ENCODE assay signal across 28 cellular contexts in genomic region chr16:75459691-75460090, GRCh38. TPM values are rescaled to one million over a fixed set of nuclear protein-coding genes. Genes with fewer than 3 reads are reported as not detected.
DNase-seq lines count a peak whose midpoint lies in the region; ATAC-seq and TF ChIP-seq lines count a peak whose summit lies in the region.
"Had no signal": no experiment of that assay in that cellular context is flagged by ENCODE, and none has a peak within 500 bp of the region (broad histone marks: within the 10 kb centered on the region; RNA-seq: fewer than 3 reads in every experiment).

No MANE protein-coding gene starts in this region.

- 100% methylated on average over 3 of the region's 4 CpGs for WGBS in esophagus muscularis mucosa

- H3K4me1 ChIP-seq in esophagus muscularis mucosa = peaks cover 16 to 47% (median 36%) of the 10 kb centered on the region in 4 donors

- no peak overlapping the region for H3K4me3 Mint-ChIP-seq in activated T-cell treated with anti-CD3 and anti-CD28 coated beads, Interleukin-2, amount 50 U/mL, for 72 hours
- peak overlapping the region; percentile 67 for H3K4me3 Mint-ChIP-seq in glutamatergic neuron (ENCODE audit: unreplicated experiment)
- H3K4me3 Mint-ChIP-seq: dendritic cell treated with granulocyte-macrophage colony-stimulating factor and Interleukin-4, amounts not matched to agents 40 ng/mL and 50 ng/mL, for 4 days; T-helper 2 cell treated with Interferon-gamma antibody and Interleukin-4, amounts not matched to agents 5 μg/mL and 100 μg/mL, for 36 hours had no signal

- no peak for TF ChIP-seq POLR2A in esophagus muscularis mucosa (IDR thresholded peaks at IDR 0.05; ENCODE audit: low read depth)

- no peaks in the 10 kb centered on the region for H3K27me3 Mint-ChIP-seq in activated T-cell treated with anti-CD3 and anti-CD28 coated beads, Interleukin-2, amount 50 U/mL, for 72 hours (ENCODE audit: low read depth)
- H3K27me3 Mint-ChIP-seq in glutamatergic neuron (ENCODE audit: unreplicated experiment) = peaks cover 3% of the 10 kb centered on the region
- H3K27me3 Mint-ChIP-seq: dendritic cell treated with granulocyte-macrophage colony-stimulating factor and Interleukin-4, amounts not matched to agents 40 ng/mL and 50 ng/mL, for 4 days had no signal

- CTCF ChIA-PET in RWPE1 (lab: Yijun Ruan, JAX) = no interaction called here

- TF ChIP-seq CTCF in RWPE1 (conservative IDR thresholded peaks at IDR 0.05; ENCODE audit: low read depth) (no peak), glutamatergic neuron (IDR thresholded peaks at IDR 0.05; ENCODE audit: partially characterized antibody, unreplicated experiment) (no peak), esophagus muscularis mucosa (IDR thresholded peaks at IDR 0.05) (no peak)

- H3K27ac ChIP-seq in RWPE1 (0 out of 2 replicates have a peak overlapping the region, but pooled peaks have one; percentile 4), esophagus muscularis mucosa (replicated peaks in 1 of 4) (no peak overlapping the region)
- H3K27ac ChIP-seq: cardiac muscle cell, HL-60, neutrophil, psoas muscle, WERI-Rb-1 had no signal

- H3K4me1 Mint-ChIP-seq in activated T-cell treated with anti-CD3 and anti-CD28 coated beads, Interleukin-2, amount 50 U/mL, for 72 hours (ENCODE audit: low read depth) = peaks cover 53% of the 10 kb centered on the region
- peaks cover 19% of the 10 kb centered on the region for H3K4me1 Mint-ChIP-seq in glutamatergic neuron (ENCODE audit: low read depth, unreplicated experiment)

- no peak for ATAC-seq in activated T-cell treated with anti-CD3 and anti-CD28 coated beads, Interleukin-2, amount 50 U/mL, for 72 hours (replicated peaks in 1 of 2)
- ATAC-seq in HG03135 (IDR thresholded peaks at IDR 0.05; ENCODE audit: unreplicated experiment) = no peak
- ATAC-seq: left ventricle myocardium superior, psoas muscle had no signal

- no peaks in the 10 kb centered on the region for H3K36me3 ChIP-seq in esophagus muscularis mucosa
- H3K36me3 ChIP-seq: cardiac muscle cell, neutrophil, WERI-Rb-1 had no signal

- POLR2A ChIA-PET in RWPE1 (lab: Yijun Ruan, JAX; ENCODE audit: low non-redundant PET) = no interaction called here

- peaks cover 0 to 2% of the 10 kb centered on the region in 2 donors for H3K9me3 Mint-ChIP-seq in activated T-cell treated with anti-CD3 and anti-CD28 coated beads, Interleukin-2, amount 50 U/mL, for 72 hours
- H3K9me3 Mint-ChIP-seq in glutamatergic neuron (ENCODE audit: unreplicated experiment) = peaks cover 4% of the 10 kb centered on the region
- H3K9me3 Mint-ChIP-seq: dendritic cell treated with granulocyte-macrophage colony-stimulating factor and Interleukin-4, amounts not matched to agents 40 ng/mL and 50 ng/mL, for 4 days; T-helper 2 cell treated with Interferon-gamma antibody and Interleukin-4, amounts not matched to agents 5 μg/mL and 100 μg/mL, for 36 hours had no signal

- H3K36me3 Mint-ChIP-seq in activated T-cell treated with anti-CD3 and anti-CD28 coated beads, Interleukin-2, amount 50 U/mL, for 72 hours (ENCODE audit: insufficient read depth in 2 of 2) = peaks cover 6 to 12% of the 10 kb centered on the region in 2 donors
- H3K36me3 Mint-ChIP-seq in glutamatergic neuron (ENCODE audit: unreplicated experiment) = no peaks in the 10 kb centered on the region

- no peak for TF ChIP-seq EP300 in esophagus muscularis mucosa (IDR thresholded peaks at IDR 0.05)

- peaks cover 0 to 3% (median 0%) of the 10 kb centered on the region in 4 donors for H3K27me3 ChIP-seq in esophagus muscularis mucosa
- H3K27me3 ChIP-seq: cardiac muscle cell, neutrophil had no signal

- no peaks in the 10 kb centered on the region for H3K9me3 ChIP-seq in esophagus muscularis mucosa
- H3K9me3 ChIP-seq: neutrophil, psoas muscle, SK-N-SH had no signal

- no peak for DNase-seq in activated T-cell treated with anti-CD3 and anti-CD28 coated beads, Interleukin-2, amount 50 U/mL, for 72 hours
- no peak for DNase-seq in activated T-cell treated with anti-CD3 and anti-CD28 coated beads, Interleukin-2, amount 50 U/mL, for 1 hour
- no peak for DNase-seq in RWPE1 (ENCODE audit: low spot score)
- no peak for DNase-seq in glutamatergic neuron
- peak; percentile 34 for DNase-seq in posterior vena cava (ENCODE audit: low spot score)
- DNase-seq in esophagus muscularis mucosa (ENCODE audit: extremely low spot score) = no peak
- no peak for DNase-seq in amniotic stem cell (lab: John Stamatoyannopoulos, UW)
- DNase-seq: activated CD4-positive, alpha-beta T cell treated with anti-CD3 and anti-CD28 coated beads, Interleukin-2, amount 50 U/mL, for 1 hour; activated CD8-positive, alpha-beta memory T cell treated with anti-CD3 and anti-CD28 coated beads, Interleukin-2, amount 50 U/mL, for 48 hours; activated gamma-delta T cell; AML-193; DND-41; left ventricle myocardium superior; NCI-H1048; NCI-H1930; NCI-H226; NCI-H748 treated with DMSO at 0.1 percent for 48 hours; psoas muscle; SK-N-SH; stimulated activated CD8-positive, alpha-beta memory T cell treated with anti-CD3 and anti-CD28 coated beads, Interleukin-4, amount 100 ng/mL, for 48 hours; WERI-Rb-1 had no signal

- peak overlapping the region; percentile 12 for H3K27ac Mint-ChIP-seq in activated T-cell treated with anti-CD3 and anti-CD28 coated beads, Interleukin-2, amount 50 U/mL, for 72 hours
- peak overlapping the region; percentile 88 for H3K27ac Mint-ChIP-seq in glutamatergic neuron (ENCODE audit: unreplicated experiment)
- H3K27ac Mint-ChIP-seq: dendritic cell treated with granulocyte-macrophage colony-stimulating factor and Interleukin-4, amounts not matched to agents 40 ng/mL and 50 ng/mL, for 4 days; T-helper 2 cell treated with Interferon-gamma antibody and Interleukin-4, amounts not matched to agents 5 μg/mL and 100 μg/mL, for 36 hours had no signal

- intact Hi-C loops in posterior vena cava (cut with DNase I) (no loop called here), esophagus muscularis mucosa (cut with DNase I) (no loop called here)

- no peak overlapping the region for H3K4me3 ChIP-seq in esophagus muscularis mucosa
- H3K4me3 ChIP-seq: cardiac muscle cell, psoas muscle had no signal

RNA-seq across cellular contexts. Expression of gene TMEM170A, which starts 4.8 kb away (rescaled TPM):
- 10 to 100 TPM; 34.8 to 34.9 TPM for total RNA-seq in activated T-cell treated with anti-CD3 and anti-CD28 coated beads, Interleukin-2, amount 50 U/mL, for 72 hours
- total RNA-seq in glutamatergic neuron (ENCODE audit: unreplicated experiment) (30.6 TPM), posterior vena cava (10 to 100 TPM; 14.3 to 16.9 TPM), esophagus muscularis mucosa (10 to 100 TPM; 11.2 to 18.3 (median 14.9) TPM)

RNA-seq across cellular contexts. Expression of gene CFDP1, which starts 26.4 kb away (rescaled TPM):
- total RNA-seq in activated T-cell treated with anti-CD3 and anti-CD28 coated beads, Interleukin-2, amount 50 U/mL, for 72 hours = 10 to 100 TPM; 25.7 to 32.1 TPM
- total RNA-seq in glutamatergic neuron (ENCODE audit: unreplicated experiment) (60.1 TPM), posterior vena cava (10 to 100 TPM; 45.3 to 54.4 TPM), esophagus muscularis mucosa (10 to 100 TPM; 42.4 to 49.5 (median 44.0) TPM)

RNA-seq across cellular contexts. Expression of gene CHST6, which starts 35.5 kb away (rescaled TPM):
- under 1 TPM; 0.07 TPM for total RNA-seq in activated T-cell treated with anti-CD3 and anti-CD28 coated beads, Interleukin-2, amount 50 U/mL, for 72 hours
- total RNA-seq in glutamatergic neuron (ENCODE audit: unreplicated experiment) (4.0 TPM), posterior vena cava (1 to 10 TPM in 1 of 2 donors, under 1 TPM in 1; 0.86 to 1.6 TPM), esophagus muscularis mucosa (1 to 10 TPM in 1 of 4 donors, under 1 TPM in 3; 0.33 to 2.4 (median 0.90) TPM)
- total RNA-seq: subcutaneous adipose tissue had no signal
